ENCODE assay signal across 13 cellular contexts in the genomic region with DNA sequence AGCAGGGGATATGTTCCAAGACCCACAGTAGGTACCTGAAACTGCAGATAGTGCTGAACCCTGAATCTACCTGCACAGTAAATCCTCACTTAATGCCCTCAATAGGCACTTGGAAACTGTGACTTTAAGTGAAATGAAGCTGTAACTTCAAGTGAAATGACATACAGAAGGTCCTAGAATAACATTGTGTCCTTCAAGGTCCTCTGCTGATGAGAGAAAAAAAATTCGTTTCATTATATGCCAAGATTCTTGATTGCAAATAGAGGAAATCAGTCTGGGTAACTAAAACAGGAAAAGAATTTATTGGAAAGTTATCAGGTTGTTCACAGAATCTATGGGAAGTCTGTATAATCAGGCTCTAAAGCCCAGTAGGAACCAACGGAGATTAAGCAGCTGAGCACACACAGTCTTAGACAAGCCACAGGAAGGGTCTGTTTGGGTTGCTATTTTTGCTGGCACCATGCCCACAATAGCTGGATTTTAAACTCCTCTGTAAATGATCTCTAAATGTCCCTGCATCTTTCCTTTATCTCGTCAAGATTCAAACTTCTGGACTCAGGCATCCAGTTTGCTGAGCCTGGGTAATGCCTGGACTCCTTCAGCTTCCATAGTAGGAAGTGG. TPM values are rescaled to one million over a fixed set of nuclear protein-coding genes. Genes with fewer than 3 reads are reported as not detected.
DNase-seq lines count a peak whose midpoint lies in the region; ATAC-seq and TF ChIP-seq lines count a peak whose summit lies in the region.
"Had no signal": no experiment of that assay in that cellular context is flagged by ENCODE, and none has a peak within 500 bp of the region (broad histone marks: within the 10 kb centered on the region; RNA-seq: fewer than 3 reads in every experiment).

No MANE protein-coding gene starts in this region.

- H3K36me3 Mint-ChIP-seq in H9 (ENCODE audit: insufficient read depth in 1 of 3, low read depth in 3 of 3), result peaks cover 6 to 34% (median 32%) of the 10 kb centered on the region in 3 experiments; a peak in 6 of 7 replicates

- no peak overlapping the region for H4K5ac ChIP-seq in H9 (ENCODE audit: insufficient read length, low read depth, low read length)

- no peaks in the 10 kb centered on the region for H3K23me2 ChIP-seq in H9 (ENCODE audit: insufficient read length, low read depth, low read length, poor library complexity, severe bottlenecking)

- H2BK12ac ChIP-seq in H9 (ENCODE audit: insufficient read length, low read depth, low read length), result peak overlapping the region; percentile 62

- H3K4me3 ChIP-seq in brain microvascular endothelial cell (ENCODE audit: low read depth, low read length), result no peak overlapping the region
- no peak overlapping the region for H3K4me3 ChIP-seq in right lobe of liver
- H3K4me3 ChIP-seq: sigmoid colon had no signal

- ATAC-seq in right lobe of liver (peak; percentile 27 to 42 (median 34)), HG03460 (IDR thresholded peaks at IDR 0.05; ENCODE audit: unreplicated experiment) (no peak)

- no peak overlapping the region for H2BK5ac ChIP-seq in H9 (ENCODE audit: insufficient read length, low read length)

- in situ Hi-C loops in brain microvascular endothelial cell (cut with HindIII; ENCODE audit: low pct_ligation_motif_present, low sequenced_read_pairs), result no loop called here

- no peaks in the 10 kb centered on the region for H4K20me1 ChIP-seq in H9 (ENCODE audit: control insufficient read depth, insufficient read depth, insufficient read length)

- H3K9me3 ChIP-seq in H9 (ENCODE audit: control insufficient read depth, low read depth, low read length) (no peaks in the 10 kb centered on the region), right lobe of liver (no peaks in the 10 kb centered on the region)
- H3K9me3 ChIP-seq: sigmoid colon had no signal

- H3K27ac Mint-ChIP-seq in H9, result no peak overlapping the region

- no peak overlapping the region for H2BK120ac ChIP-seq in H9 (ENCODE audit: low read depth, low read length, poor library complexity, severe bottlenecking)

- H3K27me3 ChIP-seq in H9 (ENCODE audit: insufficient read depth, low read length) (no peaks in the 10 kb centered on the region; the same call in 1 of the 2 replicates), brain microvascular endothelial cell (replicated peaks) (no peaks in the 10 kb centered on the region), right lobe of liver (no peaks in the 10 kb centered on the region)
- H3K27me3 ChIP-seq: sigmoid colon had no signal

- H3K4me1 ChIP-seq in H9 (ENCODE audit: insufficient read depth, low read length) (no peaks in the 10 kb centered on the region), right lobe of liver (no peaks in the 10 kb centered on the region)

- H3K27ac ChIP-seq in H9 (ENCODE audit: insufficient read length, low read depth, low read length) (no peak overlapping the region), brain microvascular endothelial cell (no peak overlapping the region), right lobe of liver (no peak overlapping the region)
- H3K27ac ChIP-seq: C4-2B, epithelial cell of prostate, sigmoid colon had no signal

- H4K8ac ChIP-seq in H9 (replicated peaks; ENCODE audit: insufficient read length, low read depth, low read length), result no peak overlapping the region

- H3K4me2 ChIP-seq in H9 (ENCODE audit: insufficient read depth, insufficient read length, low read length), result no peak overlapping the region

- H3K56ac ChIP-seq in H9 (ENCODE audit: insufficient read length, low read depth, low read length), result no peak overlapping the region

- peaks cover 6% of the 10 kb centered on the region for H3K36me3 ChIP-seq in brain microvascular endothelial cell (replicated peaks)
- H3K36me3 ChIP-seq in right lobe of liver, result peaks cover 0 to 33% (median 2%) of the 10 kb centered on the region in 4 donors

- H3K23ac ChIP-seq in H9 (ENCODE audit: insufficient read length, low read depth, low read length), result no peak overlapping the region

- no peak overlapping the region for H2AK5ac ChIP-seq in H9 (ENCODE audit: insufficient read length, low read length)

- TF ChIP-seq CTCF in H9 (conservative IDR thresholded peaks at IDR 0.05), result no peak
- no peak for TF ChIP-seq CTCF in brain microvascular endothelial cell (IDR thresholded peaks at IDR 0.05; ENCODE audit: low read depth, low read length, missing control alignments)
- TF ChIP-seq CTCF in right lobe of liver (IDR thresholded peaks at IDR 0.05), result no peak

- H3K14ac ChIP-seq in H9 (ENCODE audit: insufficient read depth, low read length), result no peak overlapping the region

- no peak overlapping the region for H4K91ac ChIP-seq in H9 (ENCODE audit: insufficient read length, low read depth, low read length)

- no peak overlapping the region for H3K18ac ChIP-seq in H9 (ENCODE audit: insufficient read length, low read depth, low read length)

- no peaks in the 10 kb centered on the region for H3K79me1 ChIP-seq in H9 (ENCODE audit: insufficient read depth, low read depth, low read length, poor library complexity, severe bottlenecking)

- intact Hi-C loops in right lobe of liver (cut with DNase I), result no loop called here

- H3K4me1 Mint-ChIP-seq in H9, result peaks cover under 1 to 2% of the 10 kb centered on the region in 2 experiments; a peak in 2 of 4 replicates

- no peak overlapping the region for H3K4ac ChIP-seq in H9 (ENCODE audit: low read depth, low read length)

- no peaks in the 10 kb centered on the region for H3K79me2 ChIP-seq in H9 (ENCODE audit: insufficient read depth, low read length)

- no peak overlapping the region for H3K9ac ChIP-seq in H9 (ENCODE audit: extremely low read depth, insufficient read length, low read length)

- no peaks in the 10 kb centered on the region for H3K9me3 Mint-ChIP-seq in H9

- no peak overlapping the region for H3K4me3 Mint-ChIP-seq in H9

- no peaks in the 10 kb centered on the region for H3K27me3 Mint-ChIP-seq in H9 (ENCODE audit: low read depth)

- H2BK20ac ChIP-seq in H9 (ENCODE audit: low read depth, low read length, poor library complexity, severe bottlenecking), result no peak overlapping the region

- WGBS in H9 (ENCODE audit: extremely low coverage, insufficient read length, low lambda C conversion rate), result no CpG with 5 or more reads among the region's 3 CpGs
- 11% methylated on average over 3 of the region's 3 CpGs for WGBS in right lobe of liver (ENCODE audit: insufficient coverage, low coverage, low lambda C conversion rate, missing lambda C conversion rate)

- H2AFZ ChIP-seq in H9 (ENCODE audit: low read length), result no peak overlapping the region

- no peak for TF ChIP-seq POLR2A in right lobe of liver (IDR thresholded peaks at IDR 0.05)

- no peak for DNase-seq in H9
- DNase-seq in NCI-H2081 treated with DMSO at 0.1 percent for 48 hours (lab: John Stamatoyannopoulos, UW), result peak; percentile 89
- peak; percentile 69 for DNase-seq in brain microvascular endothelial cell
- DNase-seq in right lobe of liver, result no peak
- DNase-seq in foreskin melanocyte, result no peak
- DNase-seq in GF-D8 (lab: John Stamatoyannopoulos, UW), result no peak
- DNase-seq in HuH-7 (ENCODE audit: low spot score), result no peak
- DNase-seq: activated CD4-positive, alpha-beta T cell treated with anti-CD3 and anti-CD28 coated beads for 4 hours; sigmoid colon; SW 1271 had no signal

- H2BK15ac ChIP-seq in H9 (ENCODE audit: low read depth, low read length), result no peak overlapping the region

- no peak overlapping the region for H3T11ph ChIP-seq in H9 (ENCODE audit: low read length)

RNA-seq across cellular contexts. Expression of gene EXOC4, which starts 57.5 kb away (rescaled TPM):
- total RNA-seq in H9 (2021) (71.7 and 75.8 TPM in 2 replicates), right lobe of liver (10 to 100 TPM; 23.7 to 33.5 (median 30.0) TPM)

Comparison
In these comparisons a context has a peak if more than half of its experiments do, and no peak if none do; other contexts are left out.
1. DNase-seq: peak in NCI-H2081 treated with DMSO at 0.1 percent for 48 hours (single experiment) and brain microvascular endothelial cell (single experiment); none in H9 (single experiment), right lobe of liver (0 of 3), foreskin melanocyte (single experiment), GF-D8 (single experiment) and HuH-7 (single experiment).